22 cellular contexts compared by ENCODE assay signal in the genomic region with DNA sequence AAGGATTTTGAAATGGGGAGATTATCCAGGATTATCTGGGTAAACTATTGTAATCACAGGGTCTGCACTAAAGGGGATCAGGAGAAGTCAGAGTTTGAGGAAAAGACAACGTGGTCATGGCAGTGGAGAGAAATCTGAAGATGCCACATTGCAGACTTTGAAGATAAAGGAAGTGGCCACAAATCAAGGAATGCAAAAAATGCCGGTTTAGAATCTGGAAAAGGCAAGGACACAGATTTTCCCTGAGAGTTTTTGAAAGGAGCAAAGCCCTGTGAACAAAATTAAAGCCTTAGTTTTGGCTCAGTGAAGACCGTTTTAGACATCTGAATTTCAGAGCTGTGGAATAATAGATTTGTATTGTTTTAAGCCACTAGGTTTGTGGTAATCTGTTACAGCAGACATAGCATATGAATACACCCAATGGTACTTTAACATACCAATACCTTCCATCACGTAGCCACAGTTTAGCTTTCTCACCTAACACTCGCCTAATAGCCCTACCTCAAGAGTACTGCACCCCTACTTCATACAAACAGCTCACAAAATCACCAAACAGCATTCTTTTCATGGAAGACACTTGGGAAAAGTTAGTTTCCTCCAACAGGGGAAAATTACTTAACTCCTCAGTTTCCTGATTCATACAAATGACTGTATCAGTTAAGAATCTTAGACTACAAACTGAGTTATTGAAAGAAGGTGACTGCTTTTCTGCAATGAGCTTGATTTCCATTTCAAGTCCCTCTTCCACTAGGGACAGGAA.
DNase-seq lines count a peak whose midpoint lies in the region; ATAC-seq, FAIRE-seq and TF ChIP-seq lines count a peak whose summit lies in the region.
"Had no signal": no experiment of that assay in that cellular context is flagged by ENCODE, and none has a peak within 500 bp of the region (broad histone marks: within the 10 kb centered on the region; RNA-seq: fewer than 3 reads in every experiment).

No MANE protein-coding gene starts in this region.

- peak overlapping the region; percentile 2 for H3K4me3 Mint-ChIP-seq in astrocyte (ENCODE audit: unreplicated experiment)
- no peak overlapping the region for H3K4me3 Mint-ChIP-seq in progenitor cell of endocrine pancreas (ENCODE audit: low read depth)
- H3K4me3 Mint-ChIP-seq: activated CD4-positive, alpha-beta T cell treated with anti-CD3 and anti-CD28 coated beads for 36 hours; activated naive CD8-positive, alpha-beta T cell treated with anti-CD3 and anti-CD28 coated beads, Interleukin-2, amount 50 U/mL, for 24 hours; neural progenitor cell; T-helper 17 cell had no signal

- H3K27ac ChIP-seq in ACC112 (ENCODE audit: low read depth, low read length) (no peak overlapping the region), astrocyte (ENCODE audit: low read depth, low read length) (peak overlapping the region; percentile 26)
- H3K27ac ChIP-seq: A549; BLaER1 treated with 17β-estradiol and CSF1 and Interleukin-3, amounts not matched to agents 10 nM and 100 nM; esophagus squamous epithelium; neural progenitor cell had no signal

- no peak for TF ChIP-seq CTCF in astrocyte (IDR thresholded peaks at IDR 0.05; ENCODE audit: insufficient read depth, low read depth, low read length)
- TF ChIP-seq CTCF in progenitor cell of endocrine pancreas (IDR thresholded peaks at IDR 0.05; ENCODE audit: unreplicated experiment), result no peak

- FAIRE-seq in astrocyte (lab: Jason Lieb, UNC), result peak; percentile 59
- FAIRE-seq: A549 had no signal

- H3K36me3 ChIP-seq in ACC112 (ENCODE audit: insufficient read depth, low read length), result no peaks in the 10 kb centered on the region
- H3K36me3 ChIP-seq in astrocyte (ENCODE audit: insufficient read depth, low read length), result no peaks in the 10 kb centered on the region
- H3K36me3 ChIP-seq: BLaER1 treated with 17β-estradiol and CSF1 and Interleukin-3, amounts not matched to agents 10 nM and 100 nM; esophagus squamous epithelium; neural progenitor cell had no signal

- DNase-seq in HCEC 1CT (peak; percentile 61), astrocyte (ENCODE audit: low read depth) (peak; percentile 39), iris pigment epithelial cell (ENCODE audit: low read depth) (peak; percentile 28), NK-92 (lab: John Stamatoyannopoulos, UW; ENCODE audit: unreplicated experiment) (no peak), progenitor cell of endocrine pancreas (ENCODE audit: low spot score, unreplicated experiment) (no peak), NCI-H2029 (lab: John Stamatoyannopoulos, UW) (no peak)
- DNase-seq in stimulated activated naive CD8-positive, alpha-beta T cell treated with anti-CD3 and anti-CD28 coated beads, Interleukin-15, Interleukin-2, amounts not matched to agents 100 U/mL and 50 U/mL, for 24 hours, result no peak
- DNase-seq: activated CD4-positive, alpha-beta T cell treated with anti-CD3 and anti-CD28 coated beads for 36 hours; activated gamma-delta T cell; activated naive CD8-positive, alpha-beta T cell treated with anti-CD3 and anti-CD28 coated beads, Interleukin-2, amount 50 U/mL, for 24 hours; activated T-cell treated with anti-CD3 and anti-CD28 coated beads, Interleukin-2, amount 50 U/mL, for 1 hour; cortex of kidney; esophagus squamous epithelium; KBM-7; NCI-H146; NCI-H524 treated with DMSO at 0.1 percent for 48 hours; T-helper 17 cell; trophoblast cell had no signal

- peaks cover 5% of the 10 kb centered on the region for H3K9me3 Mint-ChIP-seq in astrocyte (ENCODE audit: unreplicated experiment)
- peaks cover 11% of the 10 kb centered on the region for H3K9me3 Mint-ChIP-seq in progenitor cell of endocrine pancreas (ENCODE audit: low read depth)
- H3K9me3 Mint-ChIP-seq: activated naive CD8-positive, alpha-beta T cell treated with anti-CD3 and anti-CD28 coated beads, Interleukin-2, amount 50 U/mL, for 24 hours had no signal

- H3K36me3 Mint-ChIP-seq in astrocyte (ENCODE audit: low read depth, unreplicated experiment), result peaks cover under 1% of the 10 kb centered on the region
- peaks cover 1% of the 10 kb centered on the region for H3K36me3 Mint-ChIP-seq in progenitor cell of endocrine pancreas (ENCODE audit: insufficient read depth)
- H3K36me3 Mint-ChIP-seq: neural progenitor cell had no signal

- ATAC-seq in stimulated activated naive CD8-positive, alpha-beta T cell treated with anti-CD3 and anti-CD28 coated beads, Interleukin-15, Interleukin-2, amounts not matched to agents 100 U/mL and 50 U/mL, for 24 hours, result no peak
- ATAC-seq: A549; activated CD4-positive, alpha-beta T cell treated with anti-CD3 and anti-CD28 coated beads for 36 hours; activated naive CD8-positive, alpha-beta T cell treated with anti-CD3 and anti-CD28 coated beads, Interleukin-2, amount 50 U/mL, for 24 hours; T-helper 17 cell had no signal

- peak overlapping the region; percentile 35 for H3K4me2 ChIP-seq in astrocyte (ENCODE audit: low read length)
- H3K4me2 ChIP-seq: A549; BLaER1 treated with 17β-estradiol and CSF1 and Interleukin-3, amounts not matched to agents 10 nM and 100 nM; neural progenitor cell had no signal

- H3K4me3 ChIP-seq in ACC112 (ENCODE audit: low read depth, low read length) (no peak overlapping the region), astrocyte (ENCODE audit: insufficient read depth, low read depth, low read length) (no peak overlapping the region)
- H3K4me3 ChIP-seq: A549; BLaER1 treated with 17β-estradiol and CSF1 and Interleukin-3, amounts not matched to agents 10 nM and 100 nM; esophagus squamous epithelium; neural progenitor cell had no signal

- H3K4me1 ChIP-seq in ACC112 (ENCODE audit: control insufficient read depth, insufficient read depth, low read length, unreplicated experiment) (peaks cover 9% of the 10 kb centered on the region), astrocyte (ENCODE audit: insufficient read depth, low read length) (peaks cover 13% of the 10 kb centered on the region)
- H3K4me1 ChIP-seq: A549, neural progenitor cell had no signal

- H3K4me1 Mint-ChIP-seq in astrocyte (ENCODE audit: low read depth, unreplicated experiment), result peaks cover 24% of the 10 kb centered on the region
- no peaks in the 10 kb centered on the region for H3K4me1 Mint-ChIP-seq in progenitor cell of endocrine pancreas (ENCODE audit: low read depth)
- H3K4me1 Mint-ChIP-seq: activated CD4-positive, alpha-beta T cell treated with anti-CD3 and anti-CD28 coated beads for 36 hours; activated naive CD8-positive, alpha-beta T cell treated with anti-CD3 and anti-CD28 coated beads, Interleukin-2, amount 50 U/mL, for 24 hours; T-helper 17 cell had no signal

- H3K79me2 ChIP-seq in ACC112 (ENCODE audit: control insufficient read depth, insufficient read depth, low read length, unreplicated experiment), result no peaks in the 10 kb centered on the region
- H3K79me2 ChIP-seq in astrocyte (ENCODE audit: insufficient read depth, low read length), result no peaks in the 10 kb centered on the region

- H3K27me3 ChIP-seq in ACC112 (ENCODE audit: insufficient read depth, low read length) (no peaks in the 10 kb centered on the region), astrocyte (ENCODE audit: insufficient read depth, low read length) (no peaks in the 10 kb centered on the region)
- H3K27me3 ChIP-seq: BLaER1 treated with 17β-estradiol and CSF1 and Interleukin-3, amounts not matched to agents 10 nM and 100 nM; esophagus squamous epithelium; neural progenitor cell had no signal

- H4K20me1 ChIP-seq in astrocyte (ENCODE audit: insufficient read depth, low read length), result no peaks in the 10 kb centered on the region
- H4K20me1 ChIP-seq: BLaER1 treated with 17β-estradiol and CSF1 and Interleukin-3, amounts not matched to agents 10 nM and 100 nM had no signal

- peak overlapping the region; percentile 80 for H2AFZ ChIP-seq in ACC112 (ENCODE audit: low read length, unreplicated experiment)
- H2AFZ ChIP-seq in astrocyte (ENCODE audit: low read depth, low read length), result no peak overlapping the region
- H2AFZ ChIP-seq: neural progenitor cell had no signal

- no peaks in the 10 kb centered on the region for H3K9me3 ChIP-seq in astrocyte (ENCODE audit: insufficient read depth, low read depth, low read length)
- H3K9me3 ChIP-seq: A549, esophagus squamous epithelium had no signal

- H3K27me3 Mint-ChIP-seq in astrocyte (ENCODE audit: low read depth, unreplicated experiment), result no peaks in the 10 kb centered on the region
- H3K27me3 Mint-ChIP-seq in progenitor cell of endocrine pancreas, result peaks cover 14% of the 10 kb centered on the region
- H3K27me3 Mint-ChIP-seq: activated CD4-positive, alpha-beta T cell treated with anti-CD3 and anti-CD28 coated beads for 36 hours; T-helper 17 cell had no signal

- H3K9ac ChIP-seq in astrocyte (ENCODE audit: low read length), result no peak overlapping the region
- H3K9ac ChIP-seq: BLaER1 treated with 17β-estradiol and CSF1 and Interleukin-3, amounts not matched to agents 10 nM and 100 nM; neural progenitor cell had no signal

- H3K27ac Mint-ChIP-seq in astrocyte (ENCODE audit: unreplicated experiment) (peak overlapping the region; percentile 55), progenitor cell of endocrine pancreas (no peak overlapping the region)
- H3K27ac Mint-ChIP-seq: activated CD4-positive, alpha-beta T cell treated with anti-CD3 and anti-CD28 coated beads for 36 hours; activated naive CD8-positive, alpha-beta T cell treated with anti-CD3 and anti-CD28 coated beads, Interleukin-2, amount 50 U/mL, for 24 hours; neural progenitor cell; T-helper 17 cell had no signal

Comparison
In these comparisons a context has a peak if more than half of its experiments do, and no peak if none do; other contexts are left out.
1. DNase-seq: peak in HCEC 1CT (single experiment), astrocyte (single experiment) and iris pigment epithelial cell (single experiment); none in stimulated activated naive CD8-positive, alpha-beta T cell treated with anti-CD3 and anti-CD28 coated beads, Interleukin-15, Interleukin-2, amounts not matched to agents 100 U/mL and 50 U/mL, for 24 hours (single experiment), NK-92 (single experiment), progenitor cell of endocrine pancreas (single experiment) and NCI-H2029 (single experiment).